18 cellular contexts compared by ENCODE assay signal in the genomic region with DNA sequence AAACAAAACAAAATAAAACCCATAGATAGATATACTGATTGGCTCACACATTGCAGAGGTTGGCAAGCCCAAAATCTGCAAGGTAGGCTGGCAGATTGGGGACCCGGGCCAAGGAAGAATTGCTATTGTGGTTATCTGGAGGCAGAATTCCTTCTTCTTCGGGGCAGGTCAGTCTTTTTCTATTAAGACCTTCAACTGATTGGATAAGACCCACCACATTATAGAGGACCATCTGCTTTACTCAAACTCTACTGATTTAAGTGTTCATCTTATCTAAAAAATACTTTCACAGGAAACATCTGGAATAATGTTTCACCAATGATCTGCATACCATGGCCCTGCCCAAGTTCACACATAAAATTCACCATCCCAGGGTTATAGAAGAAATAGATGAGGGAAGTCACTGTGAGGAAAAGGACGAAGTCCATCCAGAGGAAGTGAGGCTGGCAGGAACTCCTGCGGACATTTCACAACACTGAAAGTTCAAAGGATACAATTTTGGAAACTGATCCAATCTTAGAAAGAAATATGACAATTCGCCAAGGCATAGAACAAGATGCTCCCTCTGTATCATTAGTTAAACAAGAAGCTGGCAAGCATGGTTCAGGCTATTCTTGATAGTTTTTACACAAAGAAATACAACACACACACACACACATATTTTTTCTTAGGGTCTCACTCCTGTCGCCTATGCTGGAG.
A peak's percentile ranks its signal among the peaks of the same experiment; 100 is the strongest.
DNase-seq lines count a peak whose midpoint lies in the region; ATAC-seq, FAIRE-seq and TF ChIP-seq lines count a peak whose summit lies in the region.
"Had no signal": no experiment of that assay in that cellular context is flagged by ENCODE, and none has a peak within 500 bp of the region (broad histone marks: within the 10 kb centered on the region; RNA-seq: fewer than 3 reads in every experiment).

No MANE protein-coding gene starts in this region.

- 54 to 70% (median 62%) methylated on average over 6 of the region's 6 CpGs for WGBS in small intestine, 3 donors

- TF ChIP-seq CTCF in Panc1 (IDR thresholded peaks at IDR 0.05), result no peak

- POLR2A ChIA-PET in Panc1 (lab: Charles Lee), result no interaction called here

- H3K36me3 ChIP-seq in Panc1 (ENCODE audit: control insufficient read depth, insufficient read depth, low read length) (no peaks in the 10 kb centered on the region), small intestine (ENCODE audit: control insufficient read depth in 2 of 2, insufficient read depth in 2 of 2, low read length in 2 of 2) (no peaks in the 10 kb centered on the region)

- peak overlapping the region; percentile 8 for H3K27ac Mint-ChIP-seq in T-helper 2 cell treated with Interferon-gamma antibody and Interleukin-4, amounts not matched to agents 5 μg/mL and 100 μg/mL, for 36 hours

- peaks cover 27% of the 10 kb centered on the region for H3K4me1 ChIP-seq in Panc1 (ENCODE audit: control insufficient read depth, insufficient read depth, low read length)
- no peaks in the 10 kb centered on the region for H3K4me1 ChIP-seq in small intestine (ENCODE audit: control insufficient read depth in 2 of 2, insufficient read depth in 1 of 2, low read depth in 1 of 2, low read length in 1 of 2)

- intact Hi-C loops in Panc1 (cut with micrococcal nuclease; ENCODE audit: unreplicated experiment), result no loop called here

- in situ Hi-C loops in Panc1 (cut with HindIII; ENCODE audit: low pct_unique_long_range_greater_than_20kb, low sequenced_read_pairs), result no loop called here

- no peak overlapping the region for H3K4me3 Mint-ChIP-seq in T-helper 2 cell treated with Interferon-gamma antibody and Interleukin-4, amounts not matched to agents 5 μg/mL and 100 μg/mL, for 36 hours

- CTCF ChIA-PET in Panc1 (lab: Charles Lee), result no interaction called here

- no peak for FAIRE-seq in small intestine (lab: Jason Lieb, UNC)
- no peak for FAIRE-seq in GM19239 (lab: Jason Lieb, UNC)
- FAIRE-seq: GM12891, H1 had no signal

- DNase-seq in T-helper 2 cell treated with Interferon-gamma antibody and Interleukin-4, amounts not matched to agents 5 μg/mL and 100 μg/mL, for 36 hours (ENCODE audit: low spot score), result no peak
- DNase-seq in T-helper 2 cell (no peak), Panc1 (ENCODE audit: low read depth, low spot score) (no peak), left lobe of liver (ENCODE audit: low spot score) (peak; percentile 66), small intestine (peak; percentile 52), GM19239 (ENCODE audit: insufficient read length, low spot score) (no peak), HPDE6-E6E7 (ENCODE audit: extremely low spot score) (no peak)
- DNase-seq: C1 segment of cervical spinal cord, COR-L47, GF-D8, MM.1S, NCI-H1417, NCI-H1930, NCI-H2171, NCI-H748 treated with DMSO at 0.1 percent for 48 hours had no signal

- no peaks in the 10 kb centered on the region for H3K27me3 ChIP-seq in Panc1 (ENCODE audit: control insufficient read depth, insufficient read depth, low read length)
- no peaks in the 10 kb centered on the region for H3K27me3 ChIP-seq in small intestine (ENCODE audit: control insufficient read depth in 2 of 2, insufficient read depth in 2 of 2, low read length in 2 of 2)

- no TSS peak for BruUV-seq in Panc1 (replicated peaks; lab: Mats Ljungman, UMichigan)

- no peaks in the 10 kb centered on the region for H3K36me3 Mint-ChIP-seq in T-helper 2 cell treated with Interferon-gamma antibody and Interleukin-4, amounts not matched to agents 5 μg/mL and 100 μg/mL, for 36 hours (ENCODE audit: low read depth)

- H3K27ac ChIP-seq in Panc1 (ENCODE audit: low read length) (peak overlapping the region; percentile 76; the same call in 1 of the 2 replicates), small intestine (ENCODE audit: low read depth in 1 of 2, low read length in 1 of 2) (no peak overlapping the region)

- peaks cover 2% of the 10 kb centered on the region for H3K27me3 Mint-ChIP-seq in T-helper 2 cell treated with Interferon-gamma antibody and Interleukin-4, amounts not matched to agents 5 μg/mL and 100 μg/mL, for 36 hours (ENCODE audit: low read depth)

- H3K4me3 ChIP-seq in Panc1 (ENCODE audit: low read depth in 2 of 2, low read length in 2 of 2) (no peak overlapping the region), small intestine (ENCODE audit: low read depth in 1 of 2, low read length in 2 of 2) (no peak overlapping the region)

- H3K4me1 Mint-ChIP-seq in T-helper 2 cell treated with Interferon-gamma antibody and Interleukin-4, amounts not matched to agents 5 μg/mL and 100 μg/mL, for 36 hours (ENCODE audit: low read depth), result no peaks in the 10 kb centered on the region

- ATAC-seq in Panc1 (no peak), left lobe of liver (peak; percentile 60), HG02678 (IDR thresholded peaks at IDR 0.05; ENCODE audit: unreplicated experiment) (no peak)

- peaks cover 9% of the 10 kb centered on the region for H3K9me3 Mint-ChIP-seq in T-helper 2 cell treated with Interferon-gamma antibody and Interleukin-4, amounts not matched to agents 5 μg/mL and 100 μg/mL, for 36 hours

- H3K9me3 ChIP-seq in Panc1 (ENCODE audit: control insufficient read depth, insufficient read depth, low read depth, low read length), result no peaks in the 10 kb centered on the region
- H3K9me3 ChIP-seq in small intestine (ENCODE audit: control insufficient read depth, low read depth), result no peaks in the 10 kb centered on the region

Comparison
In these comparisons a context has a peak if more than half of its experiments do, and no peak if none do; other contexts are left out.
1. DNase-seq: peak in left lobe of liver (single experiment) and small intestine (single experiment); none in T-helper 2 cell treated with Interferon-gamma antibody and Interleukin-4, amounts not matched to agents 5 μg/mL and 100 μg/mL, for 36 hours (single experiment), T-helper 2 cell (0 of 5), Panc1 (single experiment), GM19239 (single experiment) and HPDE6-E6E7 (single experiment).